Comparison of ENCODE assay signal across 8 cellular contexts in genomic region chr6:7390218-7390878, GRCh38. TPM values are rescaled to one million over a fixed set of nuclear protein-coding genes. Genes with fewer than 3 reads are reported as not detected.
DNase-seq lines count a peak whose midpoint lies in the region; ATAC-seq and TF ChIP-seq lines count a peak whose summit lies in the region.

No MANE protein-coding gene starts in this region.

- CTCF ChIA-PET in OCI-LY7 (lab: Charles Lee; ENCODE audit: unreplicated experiment) = interaction anchor here (0.7 kb wide), 1 partner anchor 113 kb away, joined by 3 read pairs; no protein-coding TSS in a partner anchor

- H2AFZ ChIP-seq in H9 (ENCODE audit: low read length) = no peak overlapping the region
- H2AFZ ChIP-seq in OCI-LY7 (ENCODE audit: low read length) = peak overlapping the region; percentile 79

- H2AK5ac ChIP-seq in H9 (ENCODE audit: insufficient read length, low read length) = no peak overlapping the region

- H3T11ph ChIP-seq in H9 (ENCODE audit: low read length) = no peak overlapping the region

- no peaks in the 10 kb centered on the region for H3K27me3 Mint-ChIP-seq in H9 (ENCODE audit: low read depth)
- no peaks in the 10 kb centered on the region for H3K27me3 Mint-ChIP-seq in effector memory CD8-positive, alpha-beta T cell

- no peak overlapping the region for H3K56ac ChIP-seq in H9 (ENCODE audit: insufficient read length, low read depth, low read length)

- H3K14ac ChIP-seq in H9 (ENCODE audit: insufficient read depth, low read length) = no peak overlapping the region

- TF ChIP-seq CTCF in GM13977 (IDR thresholded peaks at IDR 0.05; ENCODE audit: extremely low read depth, insufficient read depth, missing control alignments) = no peak
- peak; percentile 22; the same call in 1 of the 3 replicates for TF ChIP-seq CTCF in H9 (conservative IDR thresholded peaks at IDR 0.05)
- TF ChIP-seq CTCF in OCI-LY7 (conservative IDR thresholded peaks at IDR 0.05; ENCODE audit: low read length) = peak; percentile 50; the same call in 1 of the 2 replicates
- TF ChIP-seq CTCF in neutrophil (IDR thresholded peaks at IDR 0.05) = no peak

- H4K5ac ChIP-seq in H9 (ENCODE audit: insufficient read length, low read depth, low read length) = no peak overlapping the region

- H4K8ac ChIP-seq in H9 (replicated peaks; ENCODE audit: insufficient read length, low read depth, low read length) = no peak overlapping the region

- H3K36me3 ChIP-seq in OCI-LY7 (ENCODE audit: insufficient read depth, low read length) (peaks cover 44% of the 10 kb centered on the region), neutrophil (peaks cover 14% of the 10 kb centered on the region)

- H3K4me1 Mint-ChIP-seq in H9 = peaks cover 21 to 28% of the 10 kb centered on the region in 2 experiments
- peaks cover 25 to 34% of the 10 kb centered on the region in 2 donors for H3K4me1 Mint-ChIP-seq in effector memory CD8-positive, alpha-beta T cell (ENCODE audit: low read depth in 2 of 2)

- no TSS peak for BruUV-seq in OCI-LY7 (replicated peaks; lab: Mats Ljungman, UMichigan)

- peak overlapping the region in 2 of 3 experiments; percentile 96 to 98; a peak in 3 of 7 replicates for H3K27ac Mint-ChIP-seq in H9
- H3K27ac Mint-ChIP-seq in effector memory CD8-positive, alpha-beta T cell = peak overlapping the region; percentile 98 to 99

- peak overlapping the region; percentile 33 for H3K9ac ChIP-seq in H9 (ENCODE audit: extremely low read depth, insufficient read length, low read length)

- intact Hi-C loops in OCI-LY7 (cut with micrococcal nuclease; ENCODE audit: unreplicated experiment) = no loop called here

- no peak overlapping the region for H2BK12ac ChIP-seq in H9 (ENCODE audit: insufficient read length, low read depth, low read length)

- H3K36me3 Mint-ChIP-seq in H9 (ENCODE audit: insufficient read depth in 1 of 3, low read depth in 3 of 3) = peaks cover 6 to 26% (median 21%) of the 10 kb centered on the region in 3 experiments; a peak in 5 of 7 replicates
- H3K36me3 Mint-ChIP-seq in effector memory CD8-positive, alpha-beta T cell (ENCODE audit: insufficient read depth) = peaks cover 27% of the 10 kb centered on the region

- H3K23me2 ChIP-seq in H9 (ENCODE audit: insufficient read length, low read depth, low read length, poor library complexity, severe bottlenecking) = peaks cover 13% of the 10 kb centered on the region

- no peak overlapping the region for H3K18ac ChIP-seq in H9 (ENCODE audit: insufficient read length, low read depth, low read length)

- no peak overlapping the region for H4K91ac ChIP-seq in H9 (ENCODE audit: insufficient read length, low read depth, low read length)

- H3K9me2 ChIP-seq in OCI-LY7 (ENCODE audit: insufficient read depth, low read length) = no peaks in the 10 kb centered on the region

- H3K4me1 ChIP-seq in H9 (ENCODE audit: insufficient read depth, low read length) (no peaks in the 10 kb centered on the region; the same call in 1 of the 2 replicates), OCI-LY7 (ENCODE audit: insufficient read depth, low read length, poor library complexity, severe bottlenecking) (peaks cover 21% of the 10 kb centered on the region), neutrophil (ENCODE audit: control insufficient read depth in 1 of 2, insufficient read depth in 1 of 2, low read depth in 1 of 2, low read length in 1 of 2) (peaks cover 18 to 29% of the 10 kb centered on the region in 2 experiments)

- H3K4me3 Mint-ChIP-seq in H9 = peak overlapping the region; percentile 90 to 92
- peak overlapping the region; percentile 84 to 85 for H3K4me3 Mint-ChIP-seq in effector memory CD8-positive, alpha-beta T cell

- WGBS in H9 (ENCODE audit: extremely low coverage, insufficient read length, low lambda C conversion rate) = no CpG with 5 or more reads among the region's 14 CpGs

- H3K27ac ChIP-seq in H9 (ENCODE audit: insufficient read length, low read depth, low read length) (no peak overlapping the region), OCI-LY7 (ENCODE audit: low read depth, low read length, poor library complexity, severe bottlenecking) (peak overlapping the region; percentile 84), neutrophil (peak overlapping the region; percentile 87)

- POLR2A ChIA-PET in OCI-LY7 (lab: Charles Lee) = interaction anchor here (0.6 to 2.1 kb wide), 10 partner anchors 10 to 742 kb away, joined by 3 to 9 read pairs (median 4); partner anchors contain the start of gene SSR1

- H2BK15ac ChIP-seq in H9 (ENCODE audit: low read depth, low read length) = no peak overlapping the region

- ATAC-seq in effector memory CD8-positive, alpha-beta T cell (replicated peaks) = peak; percentile 18

- no peak overlapping the region for H2BK20ac ChIP-seq in H9 (ENCODE audit: low read depth, low read length, poor library complexity, severe bottlenecking)

- H3K9me3 Mint-ChIP-seq in H9 = no peaks in the 10 kb centered on the region
- H3K9me3 Mint-ChIP-seq in effector memory CD8-positive, alpha-beta T cell = no peaks in the 10 kb centered on the region

- H3K27me3 ChIP-seq in H9 (ENCODE audit: insufficient read depth, low read length) (no peaks in the 10 kb centered on the region), neutrophil (no peaks in the 10 kb centered on the region)

- peaks cover 12% of the 10 kb centered on the region; the same call in 1 of the 2 replicates for H3K79me2 ChIP-seq in H9 (ENCODE audit: insufficient read depth, low read length)
- peaks cover 56% of the 10 kb centered on the region for H3K79me2 ChIP-seq in OCI-LY7 (ENCODE audit: insufficient read depth, low read depth, low read length)

- DNase-seq in GM13977 (ENCODE audit: low spot score) = peak; percentile 19
- DNase-seq in H9 = no peak
- peak; percentile 48 for DNase-seq in OCI-LY7 (ENCODE audit: low spot score)
- DNase-seq in effector memory CD8-positive, alpha-beta T cell = no peak
- DNase-seq in DMS53 treated with DMSO at 0.1 percent for 48 hours (lab: John Stamatoyannopoulos, UW; ENCODE audit: unreplicated experiment) = no peak
- no peak for DNase-seq in NCI-H1417 treated with DMSO at 0.1 percent for 48 hours (lab: John Stamatoyannopoulos, UW)
- DNase-seq in DMS153 (lab: John Stamatoyannopoulos, UW) = no peak

- no peak overlapping the region for H3K4ac ChIP-seq in H9 (ENCODE audit: low read depth, low read length)

- no peak overlapping the region for H2BK120ac ChIP-seq in H9 (ENCODE audit: low read depth, low read length, poor library complexity, severe bottlenecking)

- H3K4me2 ChIP-seq in H9 (ENCODE audit: insufficient read depth, insufficient read length, low read length) (peak overlapping the region; percentile 89), OCI-LY7 (ENCODE audit: low read length) (peak overlapping the region; percentile 85)

- H3K9me3 ChIP-seq in H9 (ENCODE audit: control insufficient read depth, low read depth, low read length) = no peaks in the 10 kb centered on the region
- no peaks in the 10 kb centered on the region for H3K9me3 ChIP-seq in OCI-LY7 (ENCODE audit: low read length)
- H3K9me3 ChIP-seq in neutrophil = no peaks in the 10 kb centered on the region

- no peak overlapping the region for H3K23ac ChIP-seq in H9 (ENCODE audit: insufficient read length, low read depth, low read length)

- in situ Hi-C loops in GM13977 (cut with MboI; ENCODE audit: low pct_unique_long_range_greater_than_20kb, low sequenced_read_pairs, unreplicated experiment) = loop anchor here (25.0 kb wide), 1 partner anchor 103 kb away; no protein-coding TSS in a partner anchor

- peaks cover 2% of the 10 kb centered on the region for H3K79me1 ChIP-seq in H9 (ENCODE audit: insufficient read depth, low read depth, low read length, poor library complexity, severe bottlenecking)

- H4K20me1 ChIP-seq in H9 (ENCODE audit: control insufficient read depth, insufficient read depth, insufficient read length) (no peaks in the 10 kb centered on the region), OCI-LY7 (ENCODE audit: insufficient read depth, low read length) (peaks cover 15% of the 10 kb centered on the region; the same call in 1 of the 2 replicates)

- H2BK5ac ChIP-seq in H9 (ENCODE audit: insufficient read length, low read length) = no peak overlapping the region

- H3K4me3 ChIP-seq in OCI-LY7 (ENCODE audit: low read depth, low read length, poor library complexity, severe bottlenecking) (peak overlapping the region; percentile 83), neutrophil (ENCODE audit: low read depth in 1 of 2, low read length in 1 of 2) (peak overlapping the region; percentile 93 to 95)

RNA-seq across cellular contexts. Expression of gene RIOK1, which starts 0.7 kb away (rescaled TPM):
- total RNA-seq in H9 (2021) (40.0 and 40.8 TPM in 2 replicates), OCI-LY7 (2022) (35.2 and 43.6 TPM in 2 replicates)
- total RNA-seq in OCI-LY7 (2014; rRNA removed; shearing (Covaris generic)) = 55.0 and 85.0 TPM in 2 replicates

RNA-seq across cellular contexts. Expression of gene CAGE1, which starts 0.8 kb away (rescaled TPM):
- total RNA-seq in H9 (2021) (0.28 TPM in 1 of 2 replicates, not detected in the other), OCI-LY7 (2022) (0.27 and 0.55 TPM in 2 replicates)
- 0.44 and 1.1 TPM in 2 replicates for total RNA-seq in OCI-LY7 (2014; rRNA removed; shearing (Covaris generic))

Comparison
In these comparisons a context has a peak if more than half of its experiments do, and no peak if none do; other contexts are left out.
1. DNase-seq: peak in GM13977 (single experiment) and OCI-LY7 (single experiment); none in H9 (single experiment), effector memory CD8-positive, alpha-beta T cell (0 of 3), DMS53 treated with DMSO at 0.1 percent for 48 hours (single experiment), NCI-H1417 treated with DMSO at 0.1 percent for 48 hours (single experiment) and DMS153 (single experiment).
2. CTCF ChIP-seq: peak in H9 (single experiment) and OCI-LY7 (single experiment); none in GM13977 (single experiment) and neutrophil (single experiment).